Comparison of ENCODE assay signal across 2 cellular contexts in the genomic region with DNA sequence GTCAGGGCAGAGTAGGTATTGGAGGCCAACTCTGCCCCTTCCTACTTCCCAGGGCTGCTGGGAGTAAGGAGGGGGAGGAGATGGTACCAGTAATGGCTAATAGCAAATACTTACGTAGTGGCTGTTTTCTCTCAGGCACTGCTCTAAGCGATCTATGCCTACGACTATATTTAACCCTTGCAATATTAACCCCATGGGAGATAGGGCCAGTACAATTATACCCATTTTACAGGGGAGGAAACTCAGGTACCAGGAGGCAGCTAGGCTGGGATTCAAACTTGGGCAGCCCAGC.
A peak's percentile ranks its signal among the peaks of the same experiment; 100 is the strongest.
TF ChIP-seq lines count a peak whose summit lies in the region.

No MANE protein-coding gene starts in this region.

TF ChIP-seq in IMR-90, 13 proteins besides CTCF, POLR2A, EP300 and RAD21:
- TF ChIP-seq MAFK (IDR thresholded peaks at IDR 0.05; ENCODE audit: low read depth, low read length) (no peak), RFX5 (IDR thresholded peaks at IDR 0.05; ENCODE audit: low read depth, low read length) (no peak)
- TF ChIP-seq, protein P1, sequence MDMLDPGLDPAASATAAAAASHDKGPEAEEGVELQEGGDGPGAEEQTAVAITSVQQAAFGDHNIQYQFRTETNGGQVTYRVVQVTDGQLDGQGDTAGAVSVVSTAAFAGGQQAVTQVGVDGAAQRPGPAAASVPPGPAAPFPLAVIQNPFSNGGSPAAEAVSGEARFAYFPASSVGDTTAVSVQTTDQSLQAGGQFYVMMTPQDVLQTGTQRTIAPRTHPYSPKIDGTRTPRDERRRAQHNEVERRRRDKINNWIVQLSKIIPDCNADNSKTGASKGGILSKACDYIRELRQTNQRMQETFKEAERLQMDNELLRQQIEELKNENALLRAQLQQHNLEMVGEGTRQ (IDR thresholded peaks at IDR 0.05; ENCODE audit: low read depth, low read length) = no peak
- TF ChIP-seq, protein P2, sequence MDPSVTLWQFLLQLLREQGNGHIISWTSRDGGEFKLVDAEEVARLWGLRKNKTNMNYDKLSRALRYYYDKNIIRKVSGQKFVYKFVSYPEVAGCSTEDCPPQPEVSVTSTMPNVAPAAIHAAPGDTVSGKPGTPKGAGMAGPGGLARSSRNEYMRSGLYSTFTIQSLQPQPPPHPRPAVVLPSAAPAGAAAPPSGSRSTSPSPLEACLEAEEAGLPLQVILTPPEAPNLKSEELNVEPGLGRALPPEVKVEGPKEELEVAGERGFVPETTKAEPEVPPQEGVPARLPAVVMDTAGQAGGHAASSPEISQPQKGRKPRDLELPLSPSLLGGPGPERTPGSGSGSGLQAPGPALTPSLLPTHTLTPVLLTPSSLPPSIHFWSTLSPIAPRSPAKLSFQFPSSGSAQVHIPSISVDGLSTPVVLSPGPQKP (IDR thresholded peaks at IDR 0.05; ENCODE audit: borderline replicate concordance, low read depth, low read length) = no peak

TF ChIP-seq in K562, 482 proteins besides CTCF, POLR2A, EP300 and RAD21:
- TF ChIP-seq, protein P3, sequence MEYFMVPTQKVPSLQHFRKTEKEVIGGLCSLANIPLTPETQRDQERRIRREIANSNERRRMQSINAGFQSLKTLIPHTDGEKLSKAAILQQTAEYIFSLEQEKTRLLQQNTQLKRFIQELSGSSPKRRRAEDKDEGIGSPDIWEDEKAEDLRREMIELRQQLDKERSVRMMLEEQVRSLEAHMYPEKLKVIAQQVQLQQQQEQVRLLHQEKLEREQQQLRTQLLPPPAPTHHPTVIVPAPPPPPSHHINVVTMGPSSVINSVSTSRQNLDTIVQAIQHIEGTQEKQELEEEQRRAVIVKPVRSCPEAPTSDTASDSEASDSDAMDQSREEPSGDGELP (CRISPR knock-in tag; IDR thresholded peaks at IDR 0.05; ENCODE audit: borderline replicate concordance) = no peak
- peak; percentile 19; the same call in 1 of the 2 replicates for TF ChIP-seq PHB (CRISPR knock-in tag; IDR thresholded peaks at IDR 0.05)
TF ChIP-seq in K562: peak in this region for 1.
